ENCODE assay signal across 20 cellular contexts in the genomic region with DNA sequence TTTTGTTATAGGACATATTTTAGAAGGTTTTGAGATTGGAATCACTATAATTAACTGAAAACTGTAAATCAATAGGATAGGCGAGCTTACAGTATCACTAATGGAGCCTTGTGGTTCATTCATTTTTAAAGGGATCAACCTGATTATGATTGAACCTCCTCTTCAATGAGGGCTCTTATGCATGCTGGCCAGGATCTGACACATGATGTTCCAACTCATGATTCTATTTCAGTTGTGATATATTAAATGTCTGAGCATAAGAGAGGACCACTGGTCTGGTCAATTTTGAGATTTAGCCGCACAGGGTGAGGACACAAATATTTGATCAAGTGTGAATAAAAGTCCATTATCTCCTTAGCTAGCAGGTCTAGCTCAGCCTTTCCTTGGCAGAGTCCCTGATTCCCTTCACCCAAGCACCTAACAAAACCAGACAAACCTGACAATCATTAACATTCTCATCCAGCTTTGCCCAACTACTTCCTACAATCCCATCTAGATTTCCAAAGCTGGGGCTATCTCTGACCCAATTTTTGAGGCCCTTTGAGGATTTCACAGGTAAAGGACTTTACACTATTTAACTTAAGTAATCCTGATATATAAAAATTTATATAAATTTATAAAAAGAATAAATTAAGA. TPM values are rescaled to one million over a fixed set of nuclear protein-coding genes. Genes with fewer than 3 reads are reported as not detected.
DNase-seq lines count a peak whose midpoint lies in the region; ATAC-seq, FAIRE-seq and TF ChIP-seq lines count a peak whose summit lies in the region.
"Had no signal": no experiment of that assay in that cellular context is flagged by ENCODE, and none has a peak within 500 bp of the region (broad histone marks: within the 10 kb centered on the region; RNA-seq: fewer than 3 reads in every experiment).

No MANE protein-coding gene starts in this region.

- H3K4me3 ChIP-seq in endothelial cell of umbilical vein (replicated peaks in 1 of 3; ENCODE audit: insufficient read depth in 1 of 3, low read depth in 1 of 3, low read length in 3 of 3): no peak overlapping the region
- H3K4me3 ChIP-seq in HepG2 (replicated peaks in 1 of 3; ENCODE audit: insufficient read depth in 1 of 3, low read depth in 2 of 3, low read length in 3 of 3): no peak overlapping the region; a peak in 1 of 6 replicates
- H3K4me3 ChIP-seq: A549, PC-9 had no signal

- no peak overlapping the region for H3K27ac Mint-ChIP-seq in natural killer cell

- in situ Hi-C loops in HepG2 (cut with HindIII; ENCODE audit: extremely low pct_ligation_motif_present, low pct_unique_long_range_greater_than_20kb): no loop called here

- no peaks in the 10 kb centered on the region for H3K9me3 Mint-ChIP-seq in natural killer cell

- intact Hi-C loops in endothelial cell of umbilical vein (cut with micrococcal nuclease) (loop anchor here (10.0 kb wide), 1 partner anchor 136 kb away; no protein-coding TSS in a partner anchor), HepG2 (cut with micrococcal nuclease; ENCODE audit: unreplicated experiment) (no loop called here), natural killer cell (cut with micrococcal nuclease) (no loop called here)

- no peak for TF ChIP-seq RAD21 in HepG2 (CRISPR knock-in tag; IDR thresholded peaks at IDR 0.05)

- H4K20me1 ChIP-seq in endothelial cell of umbilical vein (replicated peaks; ENCODE audit: control insufficient read depth, extremely low read depth, insufficient read depth, low read length) (no peaks in the 10 kb centered on the region), HepG2 (ENCODE audit: insufficient read depth, low read length) (no peaks in the 10 kb centered on the region)

- H3K4me3 Mint-ChIP-seq in natural killer cell: no peak overlapping the region
- H3K4me3 Mint-ChIP-seq: CD4-positive, alpha-beta memory T cell had no signal

- FAIRE-seq in endothelial cell of umbilical vein (lab: Jason Lieb, UNC): peak; percentile 21
- peak; percentile 52 for FAIRE-seq in HepG2 (lab: Jason Lieb, UNC)
- FAIRE-seq: A549 had no signal

- H3K4me1 Mint-ChIP-seq in natural killer cell: no peaks in the 10 kb centered on the region

- dilution Hi-C loops in endothelial cell of umbilical vein (cut with MboI; ENCODE audit: extremely low pct_ligation_motif_present, low sequenced_read_pairs): no loop called here

- no peaks in the 10 kb centered on the region for H3K27me3 Mint-ChIP-seq in natural killer cell (ENCODE audit: low read depth in 2 of 2)
- H3K27me3 Mint-ChIP-seq: CD4-positive, alpha-beta memory T cell had no signal

- H3K9me1 ChIP-seq in endothelial cell of umbilical vein (replicated peaks; ENCODE audit: control insufficient read depth, extremely low read depth, insufficient read depth, low read length): no peaks in the 10 kb centered on the region

- H3K4me2 ChIP-seq in endothelial cell of umbilical vein (ENCODE audit: insufficient read depth, low read length) (no peak overlapping the region), HepG2 (ENCODE audit: low read depth, low read length) (peak overlapping the region; percentile 78)
- H3K4me2 ChIP-seq: A549, PC-9 had no signal

- ATAC-seq in HepG2: peak; percentile 71
- no peak for ATAC-seq in natural killer cell
- no peak for ATAC-seq in GM19395 (IDR thresholded peaks at IDR 0.05; ENCODE audit: unreplicated experiment)
- ATAC-seq: A549 had no signal

- H3K36me3 Mint-ChIP-seq in natural killer cell: no peaks in the 10 kb centered on the region
- H3K36me3 Mint-ChIP-seq: CD4-positive, alpha-beta memory T cell had no signal

- H3K27ac ChIP-seq in endothelial cell of umbilical vein (ENCODE audit: insufficient read depth, low read depth, low read length): no peak overlapping the region
- peak overlapping the region; percentile 54 for H3K27ac ChIP-seq in HepG2 (ENCODE audit: extremely low read length, insufficient read depth, low read length)
- H3K27ac ChIP-seq: A549, PC-9, RWPE1 had no signal

- POLR2A ChIA-PET in endothelial cell of umbilical vein (lab: Charles Lee) (no interaction called here), HepG2 (lab: Yijun Ruan, JAX) (interaction anchor here (0.9 to 2.5 kb wide), 3 partner anchors 9 to 124 kb away, joined by 3 to 8 read pairs (median 7); no protein-coding TSS in a partner anchor)

- H3K27me3 ChIP-seq in endothelial cell of umbilical vein (ENCODE audit: control insufficient read depth in 2 of 2, insufficient read depth in 2 of 2, low read length in 2 of 2) (peaks cover 0 to 2% of the 10 kb centered on the region in 2 experiments), HepG2 (ENCODE audit: control insufficient read depth in 1 of 2, insufficient read depth in 2 of 2, low read length in 2 of 2) (no peaks in the 10 kb centered on the region)

- CTCF ChIA-PET in endothelial cell of umbilical vein (lab: Charles Lee): interaction anchor here (1.5 to 1.7 kb wide), 2 partner anchors 53 to 348 kb away, joined by 4 read pairs; no protein-coding TSS in a partner anchor
- CTCF ChIA-PET in HepG2 (lab: Yijun Ruan, JAX; ENCODE audit: low intra/inter-chr PET ratio, low total read pairs): no interaction called here

- H3K36me3 ChIP-seq in endothelial cell of umbilical vein (ENCODE audit: control insufficient read depth in 2 of 2, extremely low read depth in 1 of 2, insufficient read depth in 2 of 2, low read length in 2 of 2): no peaks in the 10 kb centered on the region
- no peaks in the 10 kb centered on the region for H3K36me3 ChIP-seq in HepG2 (replicated peaks in 1 of 2; ENCODE audit: control insufficient read depth in 1 of 2, insufficient read depth in 2 of 2, low read length in 2 of 2)

- no peaks in the 10 kb centered on the region for H3K9me3 ChIP-seq in endothelial cell of umbilical vein (replicated peaks; ENCODE audit: control insufficient read depth, insufficient read depth, low read length)
- H3K9me3 ChIP-seq in HepG2 (ENCODE audit: low read length): no peaks in the 10 kb centered on the region
- H3K9me3 ChIP-seq: A549 had no signal

- TF ChIP-seq CTCF in endothelial cell of umbilical vein (IDR thresholded peaks at IDR 0.05; ENCODE audit: extremely low read depth in 1 of 2, insufficient read depth in 1 of 2, low read depth in 1 of 2, low read length in 2 of 2) (no peak), HepG2 (CRISPR knock-in tag; IDR thresholded peaks at IDR 0.05) (no peak), natural killer cell (IDR thresholded peaks at IDR 0.05) (no peak)

- no peak overlapping the region for H3K9ac ChIP-seq in endothelial cell of umbilical vein (replicated peaks; ENCODE audit: extremely low read depth, insufficient read depth, low read length)
- no peak overlapping the region for H3K9ac ChIP-seq in HepG2 (ENCODE audit: insufficient read depth, low read depth, low read length)

- TF ChIP-seq EP300 in HepG2 (IDR thresholded peaks at IDR 0.05; ENCODE audit: low read depth in 2 of 2, low read length in 2 of 2) (no peak), HepG2 (CRISPR knock-in tag; IDR thresholded peaks at IDR 0.05; ENCODE audit: borderline replicate concordance) (no peak)

- TF ChIP-seq POLR2A in endothelial cell of umbilical vein (IDR thresholded peaks at IDR 0.05; ENCODE audit: low read depth, low read length): no peak
- TF ChIP-seq POLR2A in HepG2 (IDR thresholded peaks at IDR 0.05; ENCODE audit: insufficient read depth in 1 of 2, low read depth in 2 of 2, low read length in 2 of 2): no peak

- H3K79me2 ChIP-seq in endothelial cell of umbilical vein (ENCODE audit: control insufficient read depth, insufficient read depth, low read length) (no peaks in the 10 kb centered on the region), HepG2 (ENCODE audit: insufficient read depth, low read length) (no peaks in the 10 kb centered on the region)

- BruUV-seq in endothelial cell of umbilical vein (replicated peaks; lab: Mats Ljungman, UMichigan) (no TSS peak), HepG2 (replicated peaks; lab: Mats Ljungman, UMichigan) (no TSS peak)

- peak; percentile 16 for DNase-seq in HT-29 (ENCODE audit: low spot score)
- DNase-seq in endothelial cell of umbilical vein (ENCODE audit: low read depth, low spot score): no peak
- DNase-seq in HepG2 (ENCODE audit: low spot score): peak; percentile 48
- peak; percentile 72 for DNase-seq in renal cortical epithelial cell (ENCODE audit: low read depth)
- no peak for DNase-seq in natural killer cell
- DNase-seq in GF-D8 (lab: John Stamatoyannopoulos, UW): no peak
- DNase-seq: Calu3; CD4-positive, alpha-beta memory T cell; IMR-90; Kasumi-1; MM.1S; NCI-H1092; NCI-H1436 treated with DMSO at 0.1 percent for 48 hours; NCI-H2029; NCI-H345; NCI-H524 treated with DMSO at 0.1 percent for 48 hours; PC-9 had no signal

- WGBS in HepG2 (ENCODE audit: low lambda C conversion rate): 55% methylated on average over 2 of the region's 2 CpGs

- H2AFZ ChIP-seq in endothelial cell of umbilical vein (ENCODE audit: low read depth, low read length): no peak overlapping the region
- no peak overlapping the region for H2AFZ ChIP-seq in HepG2 (ENCODE audit: low read length)
- H2AFZ ChIP-seq: PC-9 had no signal

- H3K4me1 ChIP-seq in endothelial cell of umbilical vein (ENCODE audit: control insufficient read depth, extremely low read depth, insufficient read depth, low read length) (no peaks in the 10 kb centered on the region), HepG2 (ENCODE audit: insufficient read depth, low read length) (peaks cover 70% of the 10 kb centered on the region)
- H3K4me1 ChIP-seq: A549 had no signal

RNA-seq across cellular contexts. Expression of a gene that starts 6.8 kb away (rescaled TPM):
- 7.6 and 9.2 TPM in 2 replicates for total RNA-seq in HT-29 (2014; rRNA removed; shearing (Covaris generic))
- total RNA-seq in endothelial cell of umbilical vein (251 and 269 TPM in 2 replicates), HepG2 (2016; rRNA removed; fragmentation: Illumina TruSeq; extraction: Trizol) (264 and 301 TPM in 2 replicates), renal cortical epithelial cell (81.3 and 120 TPM in 2 replicates), natural killer cell (10 to 100 TPM; 60.2 to 80.3 (median 66.5) TPM)
- polyA plus RNA-seq in endothelial cell of umbilical vein (60.2 and 79.4 TPM in 2 replicates), HepG2 (2011; rRNA removed) (101 and 105 TPM in 2 replicates)
- 96.1 and 99.2 TPM in 2 replicates for polyA plus RNA-seq in endothelial cell of umbilical vein (2011; cell fraction: cytosol; rRNA removed)
- polyA plus RNA-seq in endothelial cell of umbilical vein (2011; cell fraction: nucleus; rRNA removed): 286 and 331 TPM in 2 replicates
- polyA plus RNA-seq in endothelial cell of umbilical vein (2012): 220 and 289 TPM in 2 replicates
- polyA minus RNA-seq in endothelial cell of umbilical vein: 299 and 319 TPM in 2 replicates
- 24.2 TPM for polyA minus RNA-seq in endothelial cell of umbilical vein (2011; cell fraction: cytosol; rRNA and poly(A)+ RNA removed)
- 593 and 821 TPM in 2 replicates for polyA minus RNA-seq in endothelial cell of umbilical vein (2011; cell fraction: nucleus; rRNA and poly(A)+ RNA removed)
- 62.1 and 62.9 TPM in 2 replicates for total RNA-seq in HepG2 (2016; cell fraction: cytosol; rRNA removed; fragmentation: Illumina TruSeq; extraction: Trizol; ENCODE audit: low read depth)
- total RNA-seq in HepG2 (2016; cell fraction: insoluble cytoplasmic fraction; rRNA removed; fragmentation: Illumina TruSeq; extraction: Trizol): 264 and 269 TPM in 2 replicates
- 200 and 238 TPM in 2 replicates for total RNA-seq in HepG2 (2016; cell fraction: membrane; rRNA removed; fragmentation: Illumina TruSeq; extraction: Trizol)
- 292 and 308 TPM in 2 replicates for total RNA-seq in HepG2 (2016; cell fraction: nucleus; rRNA removed; fragmentation: Illumina TruSeq; extraction: Trizol)
- polyA plus RNA-seq in HepG2 (2011; cell fraction: cytosol; rRNA removed): 67.0 and 72.8 TPM in 2 replicates
- 261 and 287 TPM in 2 replicates for polyA plus RNA-seq in HepG2 (2011; cell fraction: nucleus; rRNA removed)
- polyA plus RNA-seq in HepG2 (2012): 138 and 155 TPM in 2 replicates
- 48.8 and 52.9 TPM in 2 replicates for polyA plus RNA-seq in HepG2 (2016; cell fraction: cytosol; fragmentation: Illumina TruSeq; extraction: Trizol; ENCODE audit: low read depth)
- polyA plus RNA-seq in HepG2 (2016; cell fraction: insoluble cytoplasmic fraction; fragmentation: Illumina TruSeq; extraction: Trizol; ENCODE audit: low read depth): 269 and 298 TPM in 2 replicates
- 137 and 163 TPM in 2 replicates for polyA plus RNA-seq in HepG2 (2016; cell fraction: membrane; fragmentation: Illumina TruSeq; extraction: Trizol; ENCODE audit: low read depth)
- 298 and 312 TPM in 2 replicates for polyA plus RNA-seq in HepG2 (2016; cell fraction: nucleus; fragmentation: Illumina TruSeq; extraction: Trizol; ENCODE audit: insufficient read depth, low read depth)
- 84.0 and 279 TPM in 2 replicates for polyA minus RNA-seq in HepG2 (2011; rRNA and poly(A)+ RNA removed; ENCODE audit: low replicate concordance)
- polyA minus RNA-seq in HepG2 (2011; cell fraction: cytosol; rRNA and poly(A)+ RNA removed): 99.4 and 99.7 TPM in 2 replicates
- 680 and 703 TPM in 2 replicates for polyA minus RNA-seq in HepG2 (2011; cell fraction: nucleus; rRNA and poly(A)+ RNA removed)

Comparison
In these comparisons a context has a peak if more than half of its experiments do, and no peak if none do; other contexts are left out.
1. DNase-seq: peak in HT-29 (single experiment), HepG2 (single experiment) and renal cortical epithelial cell (single experiment); none in endothelial cell of umbilical vein (single experiment), natural killer cell (single experiment) and GF-D8 (single experiment).